18 cellular contexts compared by ENCODE assay signal in the genomic region with DNA sequence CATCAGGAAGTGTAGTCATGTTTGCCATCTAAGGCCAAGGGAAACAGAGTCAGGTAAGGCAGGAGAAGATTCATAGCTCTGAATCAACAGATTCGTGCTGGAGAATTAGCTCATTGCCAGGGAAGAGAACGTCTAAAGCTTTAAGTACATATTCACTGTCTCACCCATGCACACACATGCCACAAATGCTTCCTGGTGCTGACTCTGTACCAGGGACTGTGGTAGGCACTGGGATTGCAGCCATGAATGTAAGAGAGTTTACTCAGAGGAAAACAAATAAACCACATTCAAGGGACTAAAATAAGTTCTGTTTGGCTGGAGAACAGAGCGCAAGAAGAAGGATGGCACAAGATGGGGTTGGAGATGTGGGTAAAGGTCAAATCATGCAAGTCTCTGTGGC.
DNase-seq lines count a peak whose midpoint lies in the region; FAIRE-seq and TF ChIP-seq lines count a peak whose summit lies in the region.
"Had no signal": no experiment of that assay in that cellular context is flagged by ENCODE, and none has a peak within 500 bp of the region (broad histone marks: within the 10 kb centered on the region; RNA-seq: fewer than 3 reads in every experiment).

No MANE protein-coding gene starts in this region.

- H3K27ac Mint-ChIP-seq in Calu3 (ENCODE audit: unreplicated experiment): no peak overlapping the region
- H3K27ac Mint-ChIP-seq: B cell, brain, immature natural killer cell had no signal

- H3K4me1 Mint-ChIP-seq in Calu3 (ENCODE audit: low read depth, unreplicated experiment): peaks cover 27% of the 10 kb centered on the region
- H3K4me1 Mint-ChIP-seq: B cell, immature natural killer cell had no signal

- no peaks in the 10 kb centered on the region for H3K4me1 ChIP-seq in colonic mucosa
- H3K4me1 ChIP-seq in small intestine (ENCODE audit: control insufficient read depth in 2 of 2, insufficient read depth in 1 of 2, low read depth in 1 of 2, low read length in 1 of 2): no peaks in the 10 kb centered on the region
- no peaks in the 10 kb centered on the region for H3K4me1 ChIP-seq in effector memory CD4-positive, alpha-beta T cell (ENCODE audit: control insufficient read depth, insufficient read depth, low read length, poor library complexity, severe bottlenecking)
- H3K4me1 ChIP-seq: gastroesophageal sphincter, stomach had no signal

- H3K9ac ChIP-seq in colonic mucosa (ENCODE audit: low read depth in 2 of 2, low read length in 2 of 2): no peak overlapping the region

- H3K36me3 Mint-ChIP-seq in Calu3 (ENCODE audit: insufficient read depth, unreplicated experiment): no peaks in the 10 kb centered on the region
- H3K36me3 Mint-ChIP-seq: brain, immature natural killer cell had no signal

- H3K9me3 ChIP-seq in colonic mucosa (no peaks in the 10 kb centered on the region), small intestine (ENCODE audit: control insufficient read depth, low read depth) (no peaks in the 10 kb centered on the region)
- no peaks in the 10 kb centered on the region for H3K9me3 ChIP-seq in effector memory CD4-positive, alpha-beta T cell (ENCODE audit: control insufficient read depth, low read length)
- H3K9me3 ChIP-seq: gastroesophageal sphincter, stomach had no signal

- peaks cover 3% of the 10 kb centered on the region for H3K9me3 Mint-ChIP-seq in Calu3 (ENCODE audit: low read depth, unreplicated experiment)
- H3K9me3 Mint-ChIP-seq: brain had no signal

- DNase-seq in Calu3: peak; percentile 7
- peak; percentile 5 for DNase-seq in Jurkat, Clone E6-1 (ENCODE audit: low read depth, low spot score)
- DNase-seq in colonic mucosa: peak; percentile 25
- DNase-seq in mucosa of gallbladder (ENCODE audit: low spot score): peak; percentile 42
- DNase-seq in small intestine: no peak
- no peak for DNase-seq in effector memory CD4-positive, alpha-beta T cell
- no peak for DNase-seq in RWPE1 (ENCODE audit: low spot score)
- no peak for DNase-seq in cerebellar nuclear complex (lab: John Stamatoyannopoulos, UW)
- DNase-seq: DMS79 treated with DMSO at 0.1 percent for 48 hours; immature natural killer cell; midbrain; stimulated activated CD4-positive, alpha-beta T cell treated with anti-CD3 and anti-CD28 coated beads, Interleukin-12 subunit alpha, Interleukin-12 subunit beta, amount 100 ng/mL, for 4 hours; stomach had no signal

- CTCF ChIA-PET in Calu3 (lab: Charles Lee): no interaction called here
- CTCF ChIA-PET in RWPE1 (lab: Yijun Ruan, JAX): interaction anchor here (0.9 to 1.2 kb wide), 2 partner anchors 14 to 196 kb away, joined by 3 to 7 read pairs; no protein-coding TSS in a partner anchor

- H3K27me3 ChIP-seq in colonic mucosa (no peaks in the 10 kb centered on the region), small intestine (ENCODE audit: control insufficient read depth in 2 of 2, insufficient read depth in 2 of 2, low read length in 2 of 2) (no peaks in the 10 kb centered on the region)
- no peaks in the 10 kb centered on the region for H3K27me3 ChIP-seq in effector memory CD4-positive, alpha-beta T cell (replicated peaks; ENCODE audit: control insufficient read depth, insufficient read depth, low read length, poor library complexity, severe bottlenecking)
- H3K27me3 ChIP-seq: gastroesophageal sphincter, stomach had no signal

- BruUV-seq in Calu3 (replicated peaks; lab: Mats Ljungman, UMichigan): no TSS peak

- intact Hi-C loops in Calu3 (cut with micrococcal nuclease; ENCODE audit: unreplicated experiment) (no loop called here), colonic mucosa (cut with DNase I) (no loop called here)

- POLR2A ChIA-PET in RWPE1 (lab: Yijun Ruan, JAX; ENCODE audit: low non-redundant PET): no interaction called here

- H3K36me3 ChIP-seq in colonic mucosa: no peaks in the 10 kb centered on the region
- H3K36me3 ChIP-seq in small intestine (ENCODE audit: control insufficient read depth in 2 of 2, insufficient read depth in 2 of 2, low read length in 2 of 2): no peaks in the 10 kb centered on the region
- no peaks in the 10 kb centered on the region for H3K36me3 ChIP-seq in effector memory CD4-positive, alpha-beta T cell (ENCODE audit: control insufficient read depth, insufficient read depth, low read length)
- H3K36me3 ChIP-seq: gastroesophageal sphincter, stomach had no signal

- TF ChIP-seq CTCF in Calu3 (IDR thresholded peaks at IDR 0.05; ENCODE audit: unreplicated experiment) (no peak), colonic mucosa (IDR thresholded peaks at IDR 0.05) (no peak), RWPE1 (conservative IDR thresholded peaks at IDR 0.05; ENCODE audit: low read depth) (no peak)

- FAIRE-seq in small intestine (lab: Jason Lieb, UNC): no peak
- FAIRE-seq: TTC549 had no signal

- no peak overlapping the region for H3K4me3 ChIP-seq in Jurkat, Clone E6-1 (ENCODE audit: low read length)
- H3K4me3 ChIP-seq in colonic mucosa (no peak overlapping the region), small intestine (ENCODE audit: low read depth in 1 of 2, low read length in 2 of 2) (no peak overlapping the region)
- H3K4me3 ChIP-seq in effector memory CD4-positive, alpha-beta T cell (ENCODE audit: insufficient read depth, low read depth, low read length, poor library complexity, severe bottlenecking): no peak overlapping the region
- H3K4me3 ChIP-seq: gastroesophageal sphincter, SK-N-MC, stomach had no signal

- H3K27ac ChIP-seq in colonic mucosa (no peak overlapping the region), small intestine (ENCODE audit: low read depth in 1 of 2, low read length in 1 of 2) (no peak overlapping the region), RWPE1 (no peak overlapping the region)
- no peak overlapping the region for H3K27ac ChIP-seq in effector memory CD4-positive, alpha-beta T cell (ENCODE audit: insufficient read depth, low read length, poor library complexity, severe bottlenecking)
- H3K27ac ChIP-seq: gastroesophageal sphincter, SK-N-MC, stomach had no signal

- H3K4me3 Mint-ChIP-seq in Calu3 (ENCODE audit: low read depth, unreplicated experiment): no peak overlapping the region
- H3K4me3 Mint-ChIP-seq: B cell, brain, immature natural killer cell had no signal

- no peaks in the 10 kb centered on the region for H3K27me3 Mint-ChIP-seq in Calu3 (ENCODE audit: unreplicated experiment)
- H3K27me3 Mint-ChIP-seq: brain had no signal

- 57 to 69% (median 58%) methylated on average over 3 of the region's 3 CpGs for WGBS in small intestine, 3 donors

Comparison
In these comparisons a context has a peak if more than half of its experiments do, and no peak if none do; other contexts are left out.
1. DNase-seq: peak in Calu3 (single experiment), Jurkat, Clone E6-1 (single experiment), colonic mucosa (single experiment) and mucosa of gallbladder (single experiment); none in small intestine (single experiment), effector memory CD4-positive, alpha-beta T cell (0 of 3), RWPE1 (single experiment) and cerebellar nuclear complex (0 of 2).